1 cellular context compared by ENCODE assay signal in genomic region chr22:50170453-50171318, GRCh38.
TF ChIP-seq lines count a peak whose summit lies in the region.

TSS of gene PANX2 (plus strand) at chr22:50170731. CDS start at chr22:50170731, 0 bp downstream.

TF ChIP-seq in HCT116, 20 proteins besides CTCF, POLR2A, EP300 and RAD21 (continued from another document):
- TF ChIP-seq REST (IDR thresholded peaks at IDR 0.05; ENCODE audit: low read depth) = no peak
- no peak for TF ChIP-seq EZH2 (IDR thresholded peaks at IDR 0.05)
- TF ChIP-seq EGR1 (IDR thresholded peaks at IDR 0.05; ENCODE audit: low read depth) = no peak
- no peak for TF ChIP-seq FOSL1 (IDR thresholded peaks at IDR 0.05; ENCODE audit: low read depth)
- TF ChIP-seq JUND (IDR thresholded peaks at IDR 0.05) = no peak
- no peak for TF ChIP-seq CBX3 (IDR thresholded peaks at IDR 0.05; ENCODE audit: low read depth)
- no peak for TF ChIP-seq SIN3A (IDR thresholded peaks at IDR 0.05; ENCODE audit: low read depth)
